In genomic region chr1:24199291-24199900, GRCh38 we compare ENCODE assay signal across 8 cellular contexts. TPM values are rescaled to one million over a fixed set of nuclear protein-coding genes. Genes with fewer than 3 reads are reported as not detected.
DNase-seq lines count a peak whose midpoint lies in the region; ATAC-seq and TF ChIP-seq lines count a peak whose summit lies in the region.

No MANE protein-coding gene starts in this region.

- H3K27ac Mint-ChIP-seq in activated CD4-positive, alpha-beta memory T cell treated with anti-CD3 and anti-CD28 coated beads for 36 hours = peak overlapping the region; percentile 57
- no peak overlapping the region for H3K27ac Mint-ChIP-seq in mesothelial cell of epicardium

- TF ChIP-seq CTCF in mesothelial cell of epicardium (IDR thresholded peaks at IDR 0.05; ENCODE audit: unreplicated experiment) = peak; percentile 94

- POLR2A ChIA-PET in activated CD4-positive, alpha-beta memory T cell treated with anti-CD3 and anti-CD28 coated beads for 36 hours (lab: Charles Lee) = interaction anchor here (0.6 to 2.5 kb wide), 4 partner anchors 23 to 193 kb away, joined by 3 to 17 read pairs (median 4); no protein-coding TSS in a partner anchor

- CTCF ChIA-PET in activated CD4-positive, alpha-beta memory T cell treated with anti-CD3 and anti-CD28 coated beads for 36 hours (lab: Charles Lee) = interaction anchor here (0.5 to 7.4 kb wide), 70 partner anchors 9 to 636 kb away, joined by 3 to 618 read pairs (median 4); partner anchors contain the start of genes GRHL3, IFNLR1, IL22RA1 and NIPAL3

- no peak for ATAC-seq in GM19035 (IDR thresholded peaks at IDR 0.05; ENCODE audit: unreplicated experiment)

- H3K4me1 Mint-ChIP-seq in activated CD4-positive, alpha-beta memory T cell treated with anti-CD3 and anti-CD28 coated beads for 36 hours (ENCODE audit: low read depth) = peaks cover 36% of the 10 kb centered on the region
- peaks cover 19% of the 10 kb centered on the region for H3K4me1 Mint-ChIP-seq in mesothelial cell of epicardium

- peak overlapping the region; percentile 61 for H3K4me3 Mint-ChIP-seq in activated CD4-positive, alpha-beta memory T cell treated with anti-CD3 and anti-CD28 coated beads for 36 hours
- H3K4me3 Mint-ChIP-seq in mesothelial cell of epicardium = no peak overlapping the region

- H3K27me3 Mint-ChIP-seq in activated CD4-positive, alpha-beta memory T cell treated with anti-CD3 and anti-CD28 coated beads for 36 hours = peaks cover 3% of the 10 kb centered on the region
- no peaks in the 10 kb centered on the region for H3K27me3 Mint-ChIP-seq in mesothelial cell of epicardium (ENCODE audit: low read depth)

- H3K9me3 Mint-ChIP-seq in activated CD4-positive, alpha-beta memory T cell treated with anti-CD3 and anti-CD28 coated beads for 36 hours = no peaks in the 10 kb centered on the region
- H3K9me3 Mint-ChIP-seq in mesothelial cell of epicardium = no peaks in the 10 kb centered on the region

- intact Hi-C loops in activated CD4-positive, alpha-beta memory T cell treated with anti-CD3 and anti-CD28 coated beads for 36 hours (cut with micrococcal nuclease) = loop anchor here (1.0 to 10.0 kb wide), 3 partner anchors 109 to 585 kb away; no protein-coding TSS in a partner anchor

- DNase-seq in AG08396 (ENCODE audit: low spot score) (peak; percentile 81), GM19240 (ENCODE audit: insufficient read length, low spot score) (peak; percentile 53), NCI-H69 (lab: John Stamatoyannopoulos, UW) (peak; percentile 59), mesothelial cell of epicardium (ENCODE audit: low spot score in 2 of 2, unreplicated experiment in 2 of 2) (peak; percentile 46 to 84)
- peak; percentile 84 for DNase-seq in activated CD4-positive, alpha-beta memory T cell treated with anti-CD3 and anti-CD28 coated beads for 36 hours
- peak; percentile 66 for DNase-seq in effector CD4-positive, alpha-beta T cell
- peak; percentile 42 to 58 for DNase-seq in stimulated activated CD8-positive, alpha-beta memory T cell treated with anti-CD3 and anti-CD28 coated beads, Interleukin-2, amount 100 ng/mL, for 48 hours (ENCODE audit: low read depth in 2 of 2)

- no peaks in the 10 kb centered on the region for H3K36me3 Mint-ChIP-seq in activated CD4-positive, alpha-beta memory T cell treated with anti-CD3 and anti-CD28 coated beads for 36 hours
- no peaks in the 10 kb centered on the region for H3K36me3 Mint-ChIP-seq in mesothelial cell of epicardium

RNA-seq across cellular contexts. Expression of gene IFNLR1, which starts 12.3 kb away (rescaled TPM):
- 1 to 10 TPM; 6.2 to 10.0 TPM for total RNA-seq in activated CD4-positive, alpha-beta memory T cell treated with anti-CD3 and anti-CD28 coated beads for 36 hours
- total RNA-seq in mesothelial cell of epicardium = 12.1 to 13.0 TPM (median 12.1 TPM) in 3 replicates

RNA-seq across cellular contexts. Expression of gene IL22RA1, which starts 56.5 kb away (rescaled TPM):
- not detected for total RNA-seq in activated CD4-positive, alpha-beta memory T cell treated with anti-CD3 and anti-CD28 coated beads for 36 hours
- 0.09 to 0.11 TPM in 2 of 3 replicates, not detected in the other for total RNA-seq in mesothelial cell of epicardium
